1 cellular context compared by ENCODE assay signal in the genomic region with DNA sequence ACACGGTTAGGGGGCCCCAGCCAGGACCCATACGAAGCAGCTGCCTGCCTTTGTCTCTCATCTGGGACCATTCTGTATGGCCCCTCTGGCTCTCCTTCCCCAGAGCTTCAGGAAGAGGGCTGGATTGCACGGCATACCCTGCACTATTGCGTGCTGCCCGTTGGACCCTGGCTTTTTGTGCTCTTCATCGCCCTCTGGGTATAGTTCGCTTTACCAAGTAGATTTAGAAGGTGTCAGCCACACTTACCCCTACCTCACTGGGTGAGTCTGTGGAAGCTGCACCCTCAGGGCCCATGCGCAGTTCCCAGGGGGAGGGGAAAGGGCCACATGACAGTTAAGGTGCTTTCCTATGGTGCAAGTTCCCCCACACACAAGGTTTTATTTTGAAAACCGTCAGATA.
TF ChIP-seq lines count a peak whose summit lies in the region.

No MANE protein-coding gene starts in this region.

TF ChIP-seq in K562, 482 proteins besides CTCF, POLR2A, EP300 and RAD21 (continued from another document):
- TF ChIP-seq ZNF639 (CRISPR knock-in tag; conservative IDR thresholded peaks at IDR 0.05 in 1 of 2, IDR thresholded peaks at IDR 0.05 in 1 of 2) (peak in 1 of 2 experiments; percentile 40; a peak in 1 of 4 replicates), GABPA (tag; conservative IDR thresholded peaks at IDR 0.05; ENCODE audit: low read depth) (no peak), FIP1L1 (IDR thresholded peaks at IDR 0.05; ENCODE audit: low read depth, low read length, poor library complexity, severe bottlenecking) (no peak), ZNF121 (CRISPR knock-in tag; conservative IDR thresholded peaks at IDR 0.05) (no peak), NRF1 (conservative IDR thresholded peaks at IDR 0.05 in 1 of 2, IDR thresholded peaks at IDR 0.05 in 1 of 2) (peak; percentile 68 to 74), IRF2 (CRISPR knock-in tag; IDR thresholded peaks at IDR 0.05) (no peak), TCF3 (CRISPR knock-in tag; IDR thresholded peaks at IDR 0.05) (no peak), NCOR1 (IDR thresholded peaks at IDR 0.05) (no peak), ZBTB9 (CRISPR knock-in tag; IDR thresholded peaks at IDR 0.05) (no peak), ZNF12 (CRISPR knock-in tag; IDR thresholded peaks at IDR 0.05) (no peak), HDAC1 (IDR thresholded peaks at IDR 0.05) (no peak), SIN3A (IDR thresholded peaks at IDR 0.05; ENCODE audit: borderline replicate concordance in 2 of 2, control insufficient read depth in 1 of 2, low read depth in 2 of 2, low read length in 2 of 2) (no peak), GABPB1 (CRISPR knock-in tag; IDR thresholded peaks at IDR 0.05) (no peak)
- TF ChIP-seq, protein P1, sequence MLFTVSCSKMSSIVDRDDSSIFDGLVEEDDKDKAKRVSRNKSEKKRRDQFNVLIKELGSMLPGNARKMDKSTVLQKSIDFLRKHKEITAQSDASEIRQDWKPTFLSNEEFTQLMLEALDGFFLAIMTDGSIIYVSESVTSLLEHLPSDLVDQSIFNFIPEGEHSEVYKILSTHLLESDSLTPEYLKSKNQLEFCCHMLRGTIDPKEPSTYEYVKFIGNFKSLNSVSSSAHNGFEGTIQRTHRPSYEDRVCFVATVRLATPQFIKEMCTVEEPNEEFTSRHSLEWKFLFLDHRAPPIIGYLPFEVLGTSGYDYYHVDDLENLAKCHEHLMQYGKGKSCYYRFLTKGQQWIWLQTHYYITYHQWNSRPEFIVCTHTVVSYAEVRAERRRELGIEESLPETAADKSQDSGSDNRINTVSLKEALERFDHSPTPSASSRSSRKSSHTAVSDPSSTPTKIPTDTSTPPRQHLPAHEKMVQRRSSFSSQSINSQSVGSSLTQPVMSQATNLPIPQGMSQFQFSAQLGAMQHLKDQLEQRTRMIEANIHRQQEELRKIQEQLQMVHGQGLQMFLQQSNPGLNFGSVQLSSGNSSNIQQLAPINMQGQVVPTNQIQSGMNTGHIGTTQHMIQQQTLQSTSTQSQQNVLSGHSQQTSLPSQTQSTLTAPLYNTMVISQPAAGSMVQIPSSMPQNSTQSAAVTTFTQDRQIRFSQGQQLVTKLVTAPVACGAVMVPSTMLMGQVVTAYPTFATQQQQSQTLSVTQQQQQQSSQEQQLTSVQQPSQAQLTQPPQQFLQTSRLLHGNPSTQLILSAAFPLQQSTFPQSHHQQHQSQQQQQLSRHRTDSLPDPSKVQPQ (CRISPR knock-in tag; IDR thresholded peaks at IDR 0.05; ENCODE audit: borderline replicate concordance), result no peak
- TF ChIP-seq, protein P2, sequence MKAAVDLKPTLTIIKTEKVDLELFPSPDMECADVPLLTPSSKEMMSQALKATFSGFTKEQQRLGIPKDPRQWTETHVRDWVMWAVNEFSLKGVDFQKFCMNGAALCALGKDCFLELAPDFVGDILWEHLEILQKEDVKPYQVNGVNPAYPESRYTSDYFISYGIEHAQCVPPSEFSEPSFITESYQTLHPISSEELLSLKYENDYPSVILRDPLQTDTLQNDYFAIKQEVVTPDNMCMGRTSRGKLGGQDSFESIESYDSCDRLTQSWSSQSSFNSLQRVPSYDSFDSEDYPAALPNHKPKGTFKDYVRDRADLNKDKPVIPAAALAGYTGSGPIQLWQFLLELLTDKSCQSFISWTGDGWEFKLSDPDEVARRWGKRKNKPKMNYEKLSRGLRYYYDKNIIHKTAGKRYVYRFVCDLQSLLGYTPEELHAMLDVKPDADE (conservative IDR thresholded peaks at IDR 0.05; ENCODE audit: control insufficient read depth, low read depth, low read length), result no peak
- TF ChIP-seq, protein P3, sequence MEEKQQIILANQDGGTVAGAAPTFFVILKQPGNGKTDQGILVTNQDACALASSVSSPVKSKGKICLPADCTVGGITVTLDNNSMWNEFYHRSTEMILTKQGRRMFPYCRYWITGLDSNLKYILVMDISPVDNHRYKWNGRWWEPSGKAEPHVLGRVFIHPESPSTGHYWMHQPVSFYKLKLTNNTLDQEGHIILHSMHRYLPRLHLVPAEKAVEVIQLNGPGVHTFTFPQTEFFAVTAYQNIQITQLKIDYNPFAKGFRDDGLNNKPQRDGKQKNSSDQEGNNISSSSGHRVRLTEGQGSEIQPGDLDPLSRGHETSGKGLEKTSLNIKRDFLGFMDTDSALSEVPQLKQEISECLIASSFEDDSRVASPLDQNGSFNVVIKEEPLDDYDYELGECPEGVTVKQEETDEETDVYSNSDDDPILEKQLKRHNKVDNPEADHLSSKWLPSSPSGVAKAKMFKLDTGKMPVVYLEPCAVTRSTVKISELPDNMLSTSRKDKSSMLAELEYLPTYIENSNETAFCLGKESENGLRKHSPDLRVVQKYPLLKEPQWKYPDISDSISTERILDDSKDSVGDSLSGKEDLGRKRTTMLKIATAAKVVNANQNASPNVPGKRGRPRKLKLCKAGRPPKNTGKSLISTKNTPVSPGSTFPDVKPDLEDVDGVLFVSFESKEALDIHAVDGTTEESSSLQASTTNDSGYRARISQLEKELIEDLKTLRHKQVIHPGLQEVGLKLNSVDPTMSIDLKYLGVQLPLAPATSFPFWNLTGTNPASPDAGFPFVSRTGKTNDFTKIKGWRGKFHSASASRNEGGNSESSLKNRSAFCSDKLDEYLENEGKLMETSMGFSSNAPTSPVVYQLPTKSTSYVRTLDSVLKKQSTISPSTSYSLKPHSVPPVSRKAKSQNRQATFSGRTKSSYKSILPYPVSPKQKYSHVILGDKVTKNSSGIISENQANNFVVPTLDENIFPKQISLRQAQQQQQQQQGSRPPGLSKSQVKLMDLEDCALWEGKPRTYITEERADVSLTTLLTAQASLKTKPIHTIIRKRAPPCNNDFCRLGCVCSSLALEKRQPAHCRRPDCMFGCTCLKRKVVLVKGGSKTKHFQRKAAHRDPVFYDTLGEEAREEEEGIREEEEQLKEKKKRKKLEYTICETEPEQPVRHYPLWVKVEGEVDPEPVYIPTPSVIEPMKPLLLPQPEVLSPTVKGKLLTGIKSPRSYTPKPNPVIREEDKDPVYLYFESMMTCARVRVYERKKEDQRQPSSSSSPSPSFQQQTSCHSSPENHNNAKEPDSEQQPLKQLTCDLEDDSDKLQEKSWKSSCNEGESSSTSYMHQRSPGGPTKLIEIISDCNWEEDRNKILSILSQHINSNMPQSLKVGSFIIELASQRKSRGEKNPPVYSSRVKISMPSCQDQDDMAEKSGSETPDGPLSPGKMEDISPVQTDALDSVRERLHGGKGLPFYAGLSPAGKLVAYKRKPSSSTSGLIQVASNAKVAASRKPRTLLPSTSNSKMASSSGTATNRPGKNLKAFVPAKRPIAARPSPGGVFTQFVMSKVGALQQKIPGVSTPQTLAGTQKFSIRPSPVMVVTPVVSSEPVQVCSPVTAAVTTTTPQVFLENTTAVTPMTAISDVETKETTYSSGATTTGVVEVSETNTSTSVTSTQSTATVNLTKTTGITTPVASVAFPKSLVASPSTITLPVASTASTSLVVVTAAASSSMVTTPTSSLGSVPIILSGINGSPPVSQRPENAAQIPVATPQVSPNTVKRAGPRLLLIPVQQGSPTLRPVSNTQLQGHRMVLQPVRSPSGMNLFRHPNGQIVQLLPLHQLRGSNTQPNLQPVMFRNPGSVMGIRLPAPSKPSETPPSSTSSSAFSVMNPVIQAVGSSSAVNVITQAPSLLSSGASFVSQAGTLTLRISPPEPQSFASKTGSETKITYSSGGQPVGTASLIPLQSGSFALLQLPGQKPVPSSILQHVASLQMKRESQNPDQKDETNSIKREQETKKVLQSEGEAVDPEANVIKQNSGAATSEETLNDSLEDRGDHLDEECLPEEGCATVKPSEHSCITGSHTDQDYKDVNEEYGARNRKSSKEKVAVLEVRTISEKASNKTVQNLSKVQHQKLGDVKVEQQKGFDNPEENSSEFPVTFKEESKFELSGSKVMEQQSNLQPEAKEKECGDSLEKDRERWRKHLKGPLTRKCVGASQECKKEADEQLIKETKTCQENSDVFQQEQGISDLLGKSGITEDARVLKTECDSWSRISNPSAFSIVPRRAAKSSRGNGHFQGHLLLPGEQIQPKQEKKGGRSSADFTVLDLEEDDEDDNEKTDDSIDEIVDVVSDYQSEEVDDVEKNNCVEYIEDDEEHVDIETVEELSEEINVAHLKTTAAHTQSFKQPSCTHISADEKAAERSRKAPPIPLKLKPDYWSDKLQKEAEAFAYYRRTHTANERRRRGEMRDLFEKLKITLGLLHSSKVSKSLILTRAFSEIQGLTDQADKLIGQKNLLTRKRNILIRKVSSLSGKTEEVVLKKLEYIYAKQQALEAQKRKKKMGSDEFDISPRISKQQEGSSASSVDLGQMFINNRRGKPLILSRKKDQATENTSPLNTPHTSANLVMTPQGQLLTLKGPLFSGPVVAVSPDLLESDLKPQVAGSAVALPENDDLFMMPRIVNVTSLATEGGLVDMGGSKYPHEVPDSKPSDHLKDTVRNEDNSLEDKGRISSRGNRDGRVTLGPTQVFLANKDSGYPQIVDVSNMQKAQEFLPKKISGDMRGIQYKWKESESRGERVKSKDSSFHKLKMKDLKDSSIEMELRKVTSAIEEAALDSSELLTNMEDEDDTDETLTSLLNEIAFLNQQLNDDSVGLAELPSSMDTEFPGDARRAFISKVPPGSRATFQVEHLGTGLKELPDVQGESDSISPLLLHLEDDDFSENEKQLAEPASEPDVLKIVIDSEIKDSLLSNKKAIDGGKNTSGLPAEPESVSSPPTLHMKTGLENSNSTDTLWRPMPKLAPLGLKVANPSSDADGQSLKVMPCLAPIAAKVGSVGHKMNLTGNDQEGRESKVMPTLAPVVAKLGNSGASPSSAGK (IDR thresholded peaks at IDR 0.05), result 0 out of 2 replicates have a peak, but pooled peaks have one; percentile 16
